ENCODE assay signal across 19 cellular contexts in genomic region chr3:112651516-112651915, GRCh38. TPM values are rescaled to one million over a fixed set of nuclear protein-coding genes. Genes with fewer than 3 reads are reported as not detected.
DNase-seq lines count a peak whose midpoint lies in the region; ATAC-seq and TF ChIP-seq lines count a peak whose summit lies in the region.
"Had no signal": no experiment of that assay in that cellular context is flagged by ENCODE, and none has a peak within 500 bp of the region (broad histone marks: within the 10 kb centered on the region; RNA-seq: fewer than 3 reads in every experiment).

No MANE protein-coding gene starts in this region.

- no peak for TF ChIP-seq POLR2A in suprapubic skin (IDR thresholded peaks at IDR 0.05)

- peaks cover 2% of the 10 kb centered on the region for H3K4me1 ChIP-seq in suprapubic skin
- H3K4me1 ChIP-seq: testis had no signal

- H3K27ac ChIP-seq in suprapubic skin: peak overlapping the region; percentile 37
- H3K27ac ChIP-seq: lower lobe of right lung, testis had no signal

- no peak for TF ChIP-seq CTCF in suprapubic skin (IDR thresholded peaks at IDR 0.05)

- H3K4me3 ChIP-seq in suprapubic skin: no peak overlapping the region
- H3K4me3 ChIP-seq: lower lobe of right lung, testis had no signal

- H3K36me3 ChIP-seq in suprapubic skin: no peaks in the 10 kb centered on the region
- H3K36me3 ChIP-seq: lower lobe of right lung had no signal

- no peaks in the 10 kb centered on the region for H3K27me3 ChIP-seq in suprapubic skin
- H3K27me3 ChIP-seq: testis had no signal

- ATAC-seq in HG02623 (IDR thresholded peaks at IDR 0.05; ENCODE audit: unreplicated experiment) (no peak), GM21447 (IDR thresholded peaks at IDR 0.05; ENCODE audit: unreplicated experiment) (no peak)
- ATAC-seq: effector memory CD8-positive, alpha-beta T cell; HCT116; lower lobe of right lung; naive thymus-derived CD8-positive, alpha-beta T cell; WTC11 had no signal

- 79% methylated on average over 2 of the region's 2 CpGs for WGBS in suprapubic skin

- H3K9me3 ChIP-seq in suprapubic skin: no peaks in the 10 kb centered on the region
- H3K9me3 ChIP-seq: lower lobe of right lung, testis had no signal

- DNase-seq in HCEC 1CT (peak; percentile 0), amniotic stem cell (lab: John Stamatoyannopoulos, UW) (peak; percentile 29), glomerular visceral epithelial cell (ENCODE audit: extremely low spot score) (peak; percentile 82), suprapubic skin (ENCODE audit: low spot score in 2 of 2) (no peak), NCI-H2081 (lab: John Stamatoyannopoulos, UW) (no peak)
- DNase-seq: activated naive CD8-positive, alpha-beta T cell treated with anti-CD3 and anti-CD28 coated beads for 36 hours; effector memory CD8-positive, alpha-beta T cell; foreskin melanocyte; Karpas-422; lower lobe of right lung; naive thymus-derived CD8-positive, alpha-beta T cell; NCI-H1417 treated with DMSO at 0.1 percent for 48 hours; NCI-H2227 treated with DMSO at 0.1 percent for 48 hours; testis had no signal

- no peak for TF ChIP-seq EP300 in suprapubic skin (IDR thresholded peaks at IDR 0.05)

RNA-seq across cellular contexts. Expression of gene CCDC80, which starts 10.6 kb away (rescaled TPM):
- 10 to 100 TPM in 3 of 4 donors, 1 to 10 TPM in 1; 8.0 to 32.2 (median 17.1) TPM for total RNA-seq in suprapubic skin
- total RNA-seq: activated CD8-positive, alpha-beta memory T cell treated with anti-CD3 and anti-CD28 coated beads for 36 hours; activated naive CD8-positive, alpha-beta T cell treated with anti-CD3 and anti-CD28 coated beads for 36 hours; naive thymus-derived CD8-positive, alpha-beta T cell had no signal

Comparison
In these comparisons a context has a peak if more than half of its experiments do, and no peak if none do; other contexts are left out.
1. DNase-seq: peak in HCEC 1CT (single experiment), amniotic stem cell (single experiment) and glomerular visceral epithelial cell (single experiment); none in suprapubic skin (0 of 2) and NCI-H2081 (0 of 2).